ENCODE assay signal across 8 cellular contexts in genomic region chr9:14251146-14252071, GRCh38.
A peak's percentile ranks its signal among the peaks of the same experiment; 100 is the strongest.
DNase-seq lines count a peak whose midpoint lies in the region; ATAC-seq and TF ChIP-seq lines count a peak whose summit lies in the region.

No MANE protein-coding gene starts in this region.

- no peak for TF ChIP-seq CTCF in Panc1 (IDR thresholded peaks at IDR 0.05)

- no TSS peak for BruUV-seq in Panc1 (replicated peaks; lab: Mats Ljungman, UMichigan)

- POLR2A ChIA-PET in Panc1 (lab: Charles Lee): no interaction called here
- POLR2A ChIA-PET in naive thymus-derived CD8-positive, alpha-beta T cell (lab: Charles Lee): no interaction called here

- no peak overlapping the region for H3K27ac Mint-ChIP-seq in naive thymus-derived CD8-positive, alpha-beta T cell

- no peak for DNase-seq in Panc1 (ENCODE audit: low read depth, low spot score)
- DNase-seq in fibroblast of peridontal ligament (ENCODE audit: extremely low read depth): peak; percentile 92
- DNase-seq in occipital lobe (lab: John Stamatoyannopoulos, UW): peak; percentile 49
- DNase-seq in naive thymus-derived CD8-positive, alpha-beta T cell: no peak
- no peak for DNase-seq in HAP-1 (ENCODE audit: low spot score in 2 of 2)

- intact Hi-C loops in Panc1 (cut with micrococcal nuclease; ENCODE audit: unreplicated experiment): no loop called here

- H3K27ac ChIP-seq in Panc1 (ENCODE audit: low read length): peak overlapping the region; percentile 59

- H3K4me3 ChIP-seq in Panc1 (ENCODE audit: low read depth in 2 of 2, low read length in 2 of 2) (no peak overlapping the region), HAP-1 (no peak overlapping the region)

- H3K36me3 Mint-ChIP-seq in naive thymus-derived CD8-positive, alpha-beta T cell: no peaks in the 10 kb centered on the region

- peak; percentile 54 for ATAC-seq in GM18508 (IDR thresholded peaks at IDR 0.05; ENCODE audit: insufficient read depth, unreplicated experiment)
- peak; percentile 92 for ATAC-seq in Panc1
- ATAC-seq in naive thymus-derived CD8-positive, alpha-beta T cell: no peak
- no peak for ATAC-seq in GM21423 (IDR thresholded peaks at IDR 0.05; ENCODE audit: unreplicated experiment)
- ATAC-seq in GM18502 (IDR thresholded peaks at IDR 0.05; ENCODE audit: poor library complexity, unreplicated experiment): no peak

- no peaks in the 10 kb centered on the region for H3K4me1 Mint-ChIP-seq in naive thymus-derived CD8-positive, alpha-beta T cell

- CTCF ChIA-PET in Panc1 (lab: Charles Lee): no interaction called here

- H3K27me3 Mint-ChIP-seq in naive thymus-derived CD8-positive, alpha-beta T cell: peaks cover 0 to 26% (median 9%) of the 10 kb centered on the region in 5 donors

- peaks cover 0 to 5% (median 0%) of the 10 kb centered on the region in 9 donors for H3K9me3 Mint-ChIP-seq in naive thymus-derived CD8-positive, alpha-beta T cell

- no peaks in the 10 kb centered on the region for H3K36me3 ChIP-seq in Panc1 (ENCODE audit: control insufficient read depth, insufficient read depth, low read length)
- H3K36me3 ChIP-seq in HAP-1 (replicated peaks): no peaks in the 10 kb centered on the region

- H3K4me1 ChIP-seq in Panc1 (ENCODE audit: control insufficient read depth, insufficient read depth, low read length) (peaks cover 4% of the 10 kb centered on the region; the same call in 1 of the 2 replicates), HAP-1 (peaks cover 14% of the 10 kb centered on the region)

- no peaks in the 10 kb centered on the region for H3K27me3 ChIP-seq in Panc1 (ENCODE audit: control insufficient read depth, insufficient read depth, low read length)
- no peaks in the 10 kb centered on the region for H3K27me3 ChIP-seq in HAP-1 (ENCODE audit: low read depth)

- H3K9me3 ChIP-seq in Panc1 (ENCODE audit: control insufficient read depth, insufficient read depth, low read depth, low read length) (no peaks in the 10 kb centered on the region), HAP-1 (no peaks in the 10 kb centered on the region)

- in situ Hi-C loops in Panc1 (cut with HindIII; ENCODE audit: low pct_unique_long_range_greater_than_20kb, low sequenced_read_pairs): no loop called here
- in situ Hi-C loops in HAP-1 (cut with MboI; ENCODE audit: low sequenced_read_pairs): no loop called here

- no peak overlapping the region for H3K4me3 Mint-ChIP-seq in naive thymus-derived CD8-positive, alpha-beta T cell

Comparison
In these comparisons a context has a peak if more than half of its experiments do, and no peak if none do; other contexts are left out.
1. ATAC-seq: peak in GM18508 (single experiment) and Panc1 (single experiment); none in naive thymus-derived CD8-positive, alpha-beta T cell (0 of 2), GM21423 (single experiment) and GM18502 (single experiment).
2. DNase-seq: peak in fibroblast of peridontal ligament (single experiment) and occipital lobe (single experiment); none in Panc1 (single experiment), naive thymus-derived CD8-positive, alpha-beta T cell (0 of 10) and HAP-1 (0 of 2).